ENCODE assay signal across 22 cellular contexts in genomic region chr19:46311444-46311843, GRCh38. TPM values are rescaled to one million over a fixed set of nuclear protein-coding genes. Genes with fewer than 3 reads are reported as not detected.
"Had no signal": no experiment of that assay in that cellular context is flagged by ENCODE, and none has a peak within 500 bp of the region (broad histone marks: within the 10 kb centered on the region; RNA-seq: fewer than 3 reads in every experiment).

No MANE protein-coding gene starts in this region.

- H3K27ac Mint-ChIP-seq: mesothelial cell of epicardium had no signal

- ATAC-seq: esophagus mucosa, foreskin keratinocyte, left cardiac atrium, left lung, left ventricle myocardium superior, lower lobe of right lung, mucosa of descending colon had no signal

- H3K27me3 ChIP-seq: dorsolateral prefrontal cortex, foreskin keratinocyte, heart right ventricle, left lung had no signal

- H3K4me1 ChIP-seq: foreskin keratinocyte, heart right ventricle, left lung, lower lobe of right lung had no signal

- H3K9me3 ChIP-seq: mucosa of descending colon had no signal

- H3K4me3 ChIP-seq: coronary artery, dorsolateral prefrontal cortex, heart right ventricle, left lung, lower lobe of right lung, mucosa of descending colon had no signal

- H3K4me1 Mint-ChIP-seq: mesothelial cell of epicardium had no signal

- H3K27ac ChIP-seq: coronary artery, dorsolateral prefrontal cortex, epithelial cell of prostate, foreskin keratinocyte, heart right ventricle, left lung, lower lobe of right lung had no signal

- H3K36me3 Mint-ChIP-seq: naive B cell had no signal

- H3K4me3 Mint-ChIP-seq: mesothelial cell of epicardium, naive B cell had no signal

- DNase-seq: dermis blood vessel endothelial cell; dorsolateral prefrontal cortex; effector CD4-positive, alpha-beta T cell; effector memory CD4-positive, alpha-beta T cell; erythroblast; foreskin keratinocyte; glutamatergic neuron; head of caudate nucleus; heart right ventricle; hippocampal formation; left cardiac atrium; left lung; left ventricle myocardium superior; lower lobe of right lung; mesenchymal stem cell; mucosa of descending colon; naive B cell had no signal

RNA-seq across cellular contexts. Expression of gene HIF3A, which starts 14.6 kb away (rescaled TPM):
- total RNA-seq: foreskin keratinocyte, myocyte had no signal
